In the genomic region with DNA sequence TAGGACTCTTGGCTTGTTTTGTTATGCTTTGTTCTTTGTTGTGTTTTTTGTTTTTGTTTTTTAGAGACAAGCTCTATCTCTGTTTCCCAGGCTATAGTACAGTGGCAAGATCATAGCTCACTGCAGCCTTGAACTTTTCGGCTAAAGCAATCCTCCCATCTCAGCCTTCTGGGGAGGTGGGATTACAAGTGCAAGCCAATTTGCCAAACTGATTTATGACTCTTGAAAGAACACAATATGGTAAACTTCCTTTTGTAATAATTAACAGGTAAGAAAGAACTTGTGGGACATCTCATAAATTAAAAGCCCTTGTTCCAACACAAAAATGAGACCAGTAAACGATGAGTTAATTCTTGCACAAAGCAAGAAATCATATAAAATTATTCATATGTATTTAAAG, we compare ENCODE assay signal across 34 cellular contexts.
"Had no signal": no experiment of that assay in that cellular context is flagged by ENCODE, and none has a peak within 500 bp of the region (broad histone marks: within the 10 kb centered on the region; RNA-seq: fewer than 3 reads in every experiment).

No MANE protein-coding gene starts in this region.

- H3K4me1 Mint-ChIP-seq: activated CD4-positive, alpha-beta T cell treated with anti-CD3 and anti-CD28 coated beads for 36 hours; activated CD4-positive, alpha-beta T cell treated with anti-CD3 and anti-CD28 coated beads, Interleukin-2, amount 10 ng/mL, durations not matched to agents 24 days and 14 days; activated CD8-positive, alpha-beta memory T cell treated with anti-CD3 and anti-CD28 coated beads, Interleukin-2, amount 10 ng/mL, durations not matched to agents 7 days and 5 days; activated naive CD4-positive, alpha-beta T cell treated with anti-CD3 and anti-CD28 coated beads, Interleukin-2, amount 50 U/mL, for 24 hours; activated naive CD8-positive, alpha-beta T cell treated with anti-CD3 and anti-CD28 coated beads for 36 hours; activated naive CD8-positive, alpha-beta T cell treated with anti-CD3 and anti-CD28 coated beads, Interleukin-2, amount 50 U/mL, for 24 hours; T-helper 17 cell had no signal

- H3K27me3 Mint-ChIP-seq: activated CD4-positive, alpha-beta memory T cell treated with anti-CD3 and anti-CD28 coated beads for 36 hours; activated CD4-positive, alpha-beta T cell treated with anti-CD3 and anti-CD28 coated beads for 36 hours; activated CD4-positive, alpha-beta T cell treated with anti-CD3 and anti-CD28 coated beads, Interleukin-2, amount 10 ng/mL, durations not matched to agents 24 days and 14 days; activated CD8-positive, alpha-beta memory T cell treated with anti-CD3 and anti-CD28 coated beads, Interleukin-2, amount 10 ng/mL, durations not matched to agents 7 days and 5 days; activated naive CD4-positive, alpha-beta T cell treated with anti-CD3 and anti-CD28 coated beads, Interleukin-2, amount 50 U/mL, for 24 hours; activated naive CD8-positive, alpha-beta T cell treated with anti-CD3 and anti-CD28 coated beads for 36 hours; activated naive CD8-positive, alpha-beta T cell treated with anti-CD3 and anti-CD28 coated beads, Interleukin-2, amount 50 U/mL, for 24 hours; T-helper 17 cell had no signal

- ATAC-seq: activated CD4-positive, alpha-beta T cell treated with anti-CD3 and anti-CD28 coated beads for 36 hours; activated CD8-positive, alpha-beta memory T cell treated with anti-CD3 and anti-CD28 coated beads, Interleukin-2, amount 10 ng/mL, durations not matched to agents 7 days and 5 days; activated CD8-positive, alpha-beta T cell treated with anti-CD3 and anti-CD28 coated beads, Interleukin-2, amount 10 ng/mL, durations not matched to agents 7 days and 5 days; activated naive CD8-positive, alpha-beta T cell treated with anti-CD3 and anti-CD28 coated beads, Interleukin-2, amount 50 U/mL, for 24 hours; body of pancreas; gastroesophageal sphincter; heart right ventricle; T-helper 17 cell had no signal

- H3K9me3 ChIP-seq: adrenal gland, body of pancreas, esophagus squamous epithelium, gastroesophageal sphincter, heart right ventricle had no signal

- H3K4me1 ChIP-seq: body of pancreas, esophagus squamous epithelium, gastroesophageal sphincter had no signal

- DNase-seq: activated CD4-positive, alpha-beta memory T cell treated with anti-CD3 and anti-CD28 coated beads for 36 hours; activated CD4-positive, alpha-beta T cell treated with anti-CD3 and anti-CD28 coated beads for 36 hours; activated CD4-positive, alpha-beta T cell treated with anti-CD3 and anti-CD28 coated beads, Interleukin-2, amount 10 ng/mL, durations not matched to agents 24 days and 14 days; activated CD4-positive, CD25-positive, alpha-beta regulatory T cell; activated CD4-positive, CD25-positive, alpha-beta regulatory T cell treated with anti-CD3 and anti-CD28 coated beads, Interleukin-2, amount 50 U/mL, for 72 hours; activated CD8-positive, alpha-beta memory T cell treated with anti-CD3 and anti-CD28 coated beads, Interleukin-2, amount 10 ng/mL, durations not matched to agents 7 days and 5 days; activated CD8-positive, alpha-beta memory T cell treated with anti-CD3 and anti-CD28 coated beads, Interleukin-2, amount 50 U/mL, for 4 hours; activated CD8-positive, alpha-beta T cell treated with anti-CD3 and anti-CD28 coated beads, Interleukin-2, amount 10 ng/mL, durations not matched to agents 7 days and 5 days; activated effector memory CD4-positive, alpha-beta T cell treated with anti-CD3 and anti-CD28 coated beads, Interleukin-2, amount 50 U/mL, for 16 hours; activated naive CD4-positive, alpha-beta T cell treated with anti-CD3 and anti-CD28 coated beads for 36 hours; activated naive CD8-positive, alpha-beta T cell treated with anti-CD3 and anti-CD28 coated beads for 36 hours; activated naive CD8-positive, alpha-beta T cell treated with anti-CD3 and anti-CD28 coated beads, Interleukin-2, amount 50 U/mL, for 24 hours; activated T-cell treated with anti-CD3 and anti-CD28 coated beads, Interleukin-2, amount 50 U/mL, for 1 hour; activated T-cell treated with anti-CD3 and anti-CD28 coated beads, Interleukin-2, amount 50 U/mL, for 48 hours; adrenal gland; amygdala; aorta; body of pancreas; caudate nucleus; cortex of kidney; dermis blood vessel endothelial cell; effector CD4-positive, alpha-beta T cell; esophagus squamous epithelium; foreskin melanocyte; heart right ventricle; T-helper 17 cell; T1000; WERI-Rb-1 had no signal

- H3K36me3 Mint-ChIP-seq: activated CD4-positive, alpha-beta memory T cell treated with anti-CD3 and anti-CD28 coated beads for 36 hours; activated CD8-positive, alpha-beta memory T cell treated with anti-CD3 and anti-CD28 coated beads, Interleukin-2, amount 10 ng/mL, durations not matched to agents 7 days and 5 days; activated naive CD4-positive, alpha-beta T cell treated with anti-CD3 and anti-CD28 coated beads, Interleukin-2, amount 50 U/mL, for 24 hours; activated naive CD8-positive, alpha-beta T cell treated with anti-CD3 and anti-CD28 coated beads for 36 hours had no signal

- H3K4me3 ChIP-seq: adrenal gland, body of pancreas, esophagus squamous epithelium, gastroesophageal sphincter, heart right ventricle had no signal

- H3K4me3 Mint-ChIP-seq: activated CD4-positive, alpha-beta memory T cell treated with anti-CD3 and anti-CD28 coated beads for 36 hours; activated CD4-positive, alpha-beta T cell treated with anti-CD3 and anti-CD28 coated beads for 36 hours; activated CD4-positive, alpha-beta T cell treated with anti-CD3 and anti-CD28 coated beads, Interleukin-2, amount 10 ng/mL, durations not matched to agents 24 days and 14 days; activated CD8-positive, alpha-beta memory T cell treated with anti-CD3 and anti-CD28 coated beads, Interleukin-2, amount 10 ng/mL, durations not matched to agents 7 days and 5 days; activated CD8-positive, alpha-beta T cell treated with anti-CD3 and anti-CD28 coated beads, Interleukin-2, amount 10 ng/mL, durations not matched to agents 7 days and 5 days; activated naive CD4-positive, alpha-beta T cell treated with anti-CD3 and anti-CD28 coated beads for 36 hours; activated naive CD4-positive, alpha-beta T cell treated with anti-CD3 and anti-CD28 coated beads, Interleukin-2, amount 50 U/mL, for 24 hours; activated naive CD8-positive, alpha-beta T cell treated with anti-CD3 and anti-CD28 coated beads for 36 hours; activated naive CD8-positive, alpha-beta T cell treated with anti-CD3 and anti-CD28 coated beads, Interleukin-2, amount 50 U/mL, for 24 hours; activated T-helper 1 cell treated with anti-CD3 and anti-CD28 coated beads, Interleukin-12 subunit alpha, Interleukin-12 subunit beta, Interleukin-2, Interleukin-4 antibody, amounts not matched to agents 30 ng/mL and 10 ng/mL and 1 ng/mL, durations not matched to agents 14 hours and 24 hours and 36 hours; T-helper 17 cell; T-helper 2 cell treated with Interferon-gamma antibody and Interleukin-4, amounts not matched to agents 5 μg/mL and 100 μg/mL, for 36 hours had no signal

- H3K27ac Mint-ChIP-seq: activated CD4-positive, alpha-beta memory T cell treated with anti-CD3 and anti-CD28 coated beads for 36 hours; activated CD4-positive, alpha-beta T cell treated with anti-CD3 and anti-CD28 coated beads for 36 hours; activated CD4-positive, alpha-beta T cell treated with anti-CD3 and anti-CD28 coated beads, Interleukin-2, amount 10 ng/mL, durations not matched to agents 24 days and 14 days; activated CD8-positive, alpha-beta memory T cell treated with anti-CD3 and anti-CD28 coated beads, Interleukin-2, amount 10 ng/mL, durations not matched to agents 7 days and 5 days; activated CD8-positive, alpha-beta T cell treated with anti-CD3 and anti-CD28 coated beads, Interleukin-2, amount 10 ng/mL, durations not matched to agents 7 days and 5 days; activated naive CD4-positive, alpha-beta T cell treated with anti-CD3 and anti-CD28 coated beads for 36 hours; activated naive CD4-positive, alpha-beta T cell treated with anti-CD3 and anti-CD28 coated beads, Interleukin-2, amount 50 U/mL, for 24 hours; activated naive CD8-positive, alpha-beta T cell treated with anti-CD3 and anti-CD28 coated beads for 36 hours; activated naive CD8-positive, alpha-beta T cell treated with anti-CD3 and anti-CD28 coated beads, Interleukin-2, amount 50 U/mL, for 24 hours; activated T-helper 1 cell treated with anti-CD3 and anti-CD28 coated beads, Interleukin-12 subunit alpha, Interleukin-12 subunit beta, Interleukin-2, Interleukin-4 antibody, amounts not matched to agents 30 ng/mL and 10 ng/mL and 1 ng/mL, durations not matched to agents 14 hours and 24 hours and 36 hours; activated T-helper 2 cell treated with anti-CD3 and anti-CD28 coated beads, Interferon-gamma antibody, Interleukin-2, Interleukin-4, amounts not matched to agents 10 μg/mL and 5 μg/mL and 100 μg/mL, durations not matched to agents 14 hours and 24 hours and 36 hours; T-helper 17 cell; T-helper 2 cell treated with Interferon-gamma antibody and Interleukin-4, amounts not matched to agents 5 μg/mL and 100 μg/mL, for 36 hours had no signal

- H3K27ac ChIP-seq: adrenal gland, body of pancreas, epithelial cell of prostate, esophagus squamous epithelium, gastroesophageal sphincter, heart right ventricle, WERI-Rb-1 had no signal

- H3K27me3 ChIP-seq: adrenal gland, body of pancreas, esophagus squamous epithelium, gastroesophageal sphincter, heart right ventricle had no signal

- H3K36me3 ChIP-seq: adrenal gland, esophagus squamous epithelium, gastroesophageal sphincter, heart right ventricle, WERI-Rb-1 had no signal

- H3K9me3 Mint-ChIP-seq: activated CD4-positive, alpha-beta T cell treated with anti-CD3 and anti-CD28 coated beads, Interleukin-2, amount 10 ng/mL, durations not matched to agents 24 days and 14 days; activated naive CD4-positive, alpha-beta T cell treated with anti-CD3 and anti-CD28 coated beads for 36 hours; activated naive CD4-positive, alpha-beta T cell treated with anti-CD3 and anti-CD28 coated beads, Interleukin-2, amount 50 U/mL, for 24 hours; activated naive CD8-positive, alpha-beta T cell treated with anti-CD3 and anti-CD28 coated beads for 36 hours; activated T-helper 1 cell treated with anti-CD3 and anti-CD28 coated beads, Interleukin-12 subunit alpha, Interleukin-12 subunit beta, Interleukin-2, Interleukin-4 antibody, amounts not matched to agents 30 ng/mL and 10 ng/mL and 1 ng/mL, durations not matched to agents 14 hours and 24 hours and 36 hours; activated T-helper 2 cell treated with anti-CD3 and anti-CD28 coated beads, Interferon-gamma antibody, Interleukin-2, Interleukin-4, amounts not matched to agents 10 μg/mL and 5 μg/mL and 100 μg/mL, durations not matched to agents 14 hours and 24 hours and 36 hours; T-helper 2 cell treated with Interferon-gamma antibody and Interleukin-4, amounts not matched to agents 5 μg/mL and 100 μg/mL, for 36 hours had no signal
